ENCODE assay signal across 16 cellular contexts in the genomic region with DNA sequence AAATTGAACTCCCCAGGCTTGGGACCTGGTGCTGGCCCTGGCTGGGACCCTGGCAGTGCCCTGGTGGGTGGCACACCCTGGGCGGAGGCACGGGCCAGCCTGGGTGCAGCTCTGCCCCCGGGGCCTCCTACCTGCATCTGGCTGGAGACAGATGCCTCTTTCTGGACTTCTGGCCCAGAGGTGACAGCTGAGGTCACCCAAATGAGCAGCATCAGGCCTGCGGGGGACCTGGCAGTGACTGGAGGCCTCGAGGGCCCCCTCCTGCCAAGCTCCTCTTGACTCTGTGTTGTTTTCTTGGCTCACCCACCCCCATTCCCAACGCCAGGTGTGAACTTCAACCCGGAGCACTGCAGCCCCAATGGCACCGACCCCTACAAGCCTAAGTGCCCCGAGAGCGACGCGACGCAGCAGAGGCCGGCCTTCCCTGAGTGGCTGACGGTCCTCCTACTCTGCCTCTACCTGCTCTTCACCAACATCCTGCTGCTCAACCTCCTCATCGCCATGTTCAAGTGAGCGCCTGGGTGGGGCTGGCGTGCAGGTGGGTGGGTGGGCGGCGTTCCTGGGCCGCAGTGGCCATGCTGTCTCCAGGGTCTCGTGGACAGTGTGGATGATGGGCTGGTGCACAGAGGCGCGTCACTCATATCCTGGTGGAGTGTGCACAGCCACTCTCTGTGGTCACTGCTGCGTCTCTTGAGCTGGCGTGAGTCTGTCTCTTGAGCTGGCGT.
"Had no signal": no experiment of that assay in that cellular context is flagged by ENCODE, and none has a peak within 500 bp of the region (broad histone marks: within the 10 kb centered on the region; RNA-seq: fewer than 3 reads in every experiment).

No MANE protein-coding gene starts in this region.

- H3K4me3 ChIP-seq: adrenal gland, cardiac muscle cell, left lung, ovary, vagina had no signal

- H3K9me3 ChIP-seq: adrenal gland, left lung, ovary, SK-N-SH, vagina had no signal

- H3K4me2 ChIP-seq: SK-N-SH had no signal

- H3K36me3 ChIP-seq: adrenal gland, cardiac muscle cell, ovary, vagina had no signal

- H3K4me1 Mint-ChIP-seq: activated T-helper 17 cell treated with anti-CD3 and anti-CD28 coated beads, Interleukin-2, amount 50 U/mL, for 72 hours; T-cell had no signal

- DNase-seq: activated CD4-positive, alpha-beta T cell treated with anti-CD3 and anti-CD28 coated beads for 1 hour; activated CD4-positive, alpha-beta T cell treated with anti-CD3 and anti-CD28 coated beads, Interleukin-2, amount 50 U/mL, for 48 hours; mesenchymal stem cell; SK-N-SH; stimulated activated CD4-positive, alpha-beta T cell treated with anti-CD3 and anti-CD28 coated beads, Interleukin-12 subunit alpha, Interleukin-12 subunit beta, amount 100 ng/mL, for 4 hours; stimulated activated CD4-positive, alpha-beta T cell treated with anti-CD3 and anti-CD28 coated beads, Interleukin-2, amount 100 ng/mL, for 24 hours; T1000 had no signal

- H3K27ac Mint-ChIP-seq: activated naive CD4-positive, alpha-beta T cell treated with anti-CD3 and anti-CD28 coated beads, Interleukin-2, amount 50 U/mL, for 24 hours; activated T-helper 17 cell treated with anti-CD3 and anti-CD28 coated beads, Interleukin-2, amount 50 U/mL, for 72 hours; natural killer cell treated with Interleukin-12 subunit alpha and Interleukin-12 subunit beta and Interleukin-15 and Interleukin-18, amount 100 ng/mL, for 72 hours; T-cell had no signal

- H3K9ac ChIP-seq: SK-N-SH had no signal

- H3K27me3 ChIP-seq: adrenal gland, cardiac muscle cell, ovary, vagina had no signal

- H3K27ac ChIP-seq: adrenal gland, cardiac muscle cell, left lung, ovary, vagina had no signal

- H3K4me3 Mint-ChIP-seq: activated naive CD4-positive, alpha-beta T cell treated with anti-CD3 and anti-CD28 coated beads, Interleukin-2, amount 50 U/mL, for 24 hours; activated T-helper 17 cell treated with anti-CD3 and anti-CD28 coated beads, Interleukin-2, amount 50 U/mL, for 72 hours; natural killer cell treated with Interleukin-12 subunit alpha and Interleukin-12 subunit beta and Interleukin-15 and Interleukin-18, amount 100 ng/mL, for 72 hours; T-cell had no signal

- H3K9me3 Mint-ChIP-seq: activated naive CD4-positive, alpha-beta T cell treated with anti-CD3 and anti-CD28 coated beads, Interleukin-2, amount 50 U/mL, for 24 hours; activated T-helper 17 cell treated with anti-CD3 and anti-CD28 coated beads, Interleukin-2, amount 50 U/mL, for 72 hours; natural killer cell treated with Interleukin-12 subunit alpha and Interleukin-12 subunit beta and Interleukin-15 and Interleukin-18, amount 100 ng/mL, for 72 hours had no signal

- H3K27me3 Mint-ChIP-seq: activated naive CD4-positive, alpha-beta T cell treated with anti-CD3 and anti-CD28 coated beads, Interleukin-2, amount 50 U/mL, for 24 hours; activated T-helper 17 cell treated with anti-CD3 and anti-CD28 coated beads, Interleukin-2, amount 50 U/mL, for 72 hours; natural killer cell treated with Interleukin-12 subunit alpha and Interleukin-12 subunit beta and Interleukin-15 and Interleukin-18, amount 100 ng/mL, for 72 hours; T-cell had no signal

- H3K4me1 ChIP-seq: adrenal gland, left lung, vagina had no signal
